Comparison of ENCODE assay signal across 2 cellular contexts in the genomic region with DNA sequence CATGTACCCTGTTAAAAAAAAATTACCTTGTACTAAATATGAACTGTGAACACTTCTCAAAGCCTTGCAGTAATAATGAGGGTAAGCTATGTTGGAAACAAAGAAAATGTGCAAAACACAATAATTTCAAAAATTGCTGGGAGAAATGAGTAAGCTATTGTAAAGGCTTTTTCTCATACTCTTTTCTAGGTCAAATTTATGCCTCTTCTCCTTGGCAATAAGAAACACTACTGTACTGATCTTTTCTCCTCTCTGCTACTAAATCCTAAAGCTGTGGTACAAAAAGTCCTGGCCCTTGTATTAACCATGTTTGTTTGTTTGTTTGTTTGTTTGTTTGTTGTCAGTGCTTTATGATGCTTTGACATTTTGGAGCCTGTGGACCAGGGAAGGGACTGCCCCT.
TF ChIP-seq lines count a peak whose summit lies in the region.

No MANE protein-coding gene starts in this region.

TF ChIP-seq in WTC11, 78 proteins besides CTCF, POLR2A, EP300 and RAD21:
- 0 out of 2 replicates have a peak, but pooled peaks have one; percentile 20 for TF ChIP-seq NFE2L1 (CRISPR knock-in tag; IDR thresholded peaks at IDR 0.05)
- TF ChIP-seq, protein P1, sequence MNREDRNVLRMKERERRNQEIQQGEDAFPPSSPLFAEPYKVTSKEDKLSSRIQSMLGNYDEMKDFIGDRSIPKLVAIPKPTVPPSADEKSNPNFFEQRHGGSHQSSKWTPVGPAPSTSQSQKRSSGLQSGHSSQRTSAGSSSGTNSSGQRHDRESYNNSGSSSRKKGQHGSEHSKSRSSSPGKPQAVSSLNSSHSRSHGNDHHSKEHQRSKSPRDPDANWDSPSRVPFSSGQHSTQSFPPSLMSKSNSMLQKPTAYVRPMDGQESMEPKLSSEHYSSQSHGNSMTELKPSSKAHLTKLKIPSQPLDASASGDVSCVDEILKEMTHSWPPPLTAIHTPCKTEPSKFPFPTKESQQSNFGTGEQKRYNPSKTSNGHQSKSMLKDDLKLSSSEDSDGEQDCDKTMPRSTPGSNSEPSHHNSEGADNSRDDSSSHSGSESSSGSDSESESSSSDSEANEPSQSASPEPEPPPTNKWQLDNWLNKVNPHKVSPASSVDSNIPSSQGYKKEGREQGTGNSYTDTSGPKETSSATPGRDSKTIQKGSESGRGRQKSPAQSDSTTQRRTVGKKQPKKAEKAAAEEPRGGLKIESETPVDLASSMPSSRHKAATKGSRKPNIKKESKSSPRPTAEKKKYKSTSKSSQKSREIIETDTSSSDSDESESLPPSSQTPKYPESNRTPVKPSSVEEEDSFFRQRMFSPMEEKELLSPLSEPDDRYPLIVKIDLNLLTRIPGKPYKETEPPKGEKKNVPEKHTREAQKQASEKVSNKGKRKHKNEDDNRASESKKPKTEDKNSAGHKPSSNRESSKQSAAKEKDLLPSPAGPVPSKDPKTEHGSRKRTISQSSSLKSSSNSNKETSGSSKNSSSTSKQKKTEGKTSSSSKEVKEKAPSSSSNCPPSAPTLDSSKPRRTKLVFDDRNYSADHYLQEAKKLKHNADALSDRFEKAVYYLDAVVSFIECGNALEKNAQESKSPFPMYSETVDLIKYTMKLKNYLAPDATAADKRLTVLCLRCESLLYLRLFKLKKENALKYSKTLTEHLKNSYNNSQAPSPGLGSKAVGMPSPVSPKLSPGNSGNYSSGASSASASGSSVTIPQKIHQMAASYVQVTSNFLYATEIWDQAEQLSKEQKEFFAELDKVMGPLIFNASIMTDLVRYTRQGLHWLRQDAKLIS (CRISPR knock-in tag; IDR thresholded peaks at IDR 0.05; ENCODE audit: borderline replicate concordance) = no peak

TF ChIP-seq in H1, 55 proteins besides CTCF, POLR2A, EP300 and RAD21:
- TF ChIP-seq TEAD4 (IDR thresholded peaks at IDR 0.05; ENCODE audit: low read depth, low read length) (no peak), SP1 (IDR thresholded peaks at IDR 0.05; ENCODE audit: low read depth, low read length) (no peak)
- TF ChIP-seq, protein P2, sequence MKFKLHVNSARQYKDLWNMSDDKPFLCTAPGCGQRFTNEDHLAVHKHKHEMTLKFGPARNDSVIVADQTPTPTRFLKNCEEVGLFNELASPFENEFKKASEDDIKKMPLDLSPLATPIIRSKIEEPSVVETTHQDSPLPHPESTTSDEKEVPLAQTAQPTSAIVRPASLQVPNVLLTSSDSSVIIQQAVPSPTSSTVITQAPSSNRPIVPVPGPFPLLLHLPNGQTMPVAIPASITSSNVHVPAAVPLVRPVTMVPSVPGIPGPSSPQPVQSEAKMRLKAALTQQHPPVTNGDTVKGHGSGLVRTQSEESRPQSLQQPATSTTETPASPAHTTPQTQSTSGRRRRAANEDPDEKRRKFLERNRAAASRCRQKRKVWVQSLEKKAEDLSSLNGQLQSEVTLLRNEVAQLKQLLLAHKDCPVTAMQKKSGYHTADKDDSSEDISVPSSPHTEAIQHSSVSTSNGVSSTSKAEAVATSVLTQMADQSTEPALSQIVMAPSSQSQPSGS (IDR thresholded peaks at IDR 0.05; ENCODE audit: low read length) = no peak
